ENCODE assay signal across 21 cellular contexts in the genomic region with DNA sequence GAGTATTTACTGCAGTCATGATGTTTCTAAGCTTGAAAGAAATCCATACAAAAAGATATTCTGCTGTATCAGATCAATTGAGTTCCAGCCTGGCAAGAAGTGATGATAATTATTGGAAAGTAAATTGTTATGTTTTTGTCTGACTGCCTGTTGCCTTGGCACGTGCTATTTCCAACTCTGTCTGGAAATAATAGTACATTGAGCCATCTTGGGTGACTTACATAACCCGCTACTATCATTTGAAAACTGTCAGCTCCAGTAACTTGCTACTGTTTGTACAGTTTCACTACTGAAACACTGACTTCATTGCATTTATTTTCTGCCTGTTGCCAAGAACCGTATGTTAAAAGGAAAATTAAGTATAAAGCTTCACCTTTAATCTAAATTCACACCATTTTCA.
DNase-seq lines count a peak whose midpoint lies in the region; ATAC-seq and TF ChIP-seq lines count a peak whose summit lies in the region.
"Had no signal": no experiment of that assay in that cellular context is flagged by ENCODE, and none has a peak within 500 bp of the region (broad histone marks: within the 10 kb centered on the region; RNA-seq: fewer than 3 reads in every experiment).

No MANE protein-coding gene starts in this region.

- POLR2A ChIA-PET in PC-3 (lab: Charles Lee; ENCODE audit: unreplicated experiment), result no interaction called here

- peak; percentile 63 for ATAC-seq in GM18498 (IDR thresholded peaks at IDR 0.05; ENCODE audit: unreplicated experiment)
- no peak for ATAC-seq in PC-3
- ATAC-seq in left ventricle myocardium superior, result peak; percentile 81
- no peak for ATAC-seq in GM18870 (IDR thresholded peaks at IDR 0.05; ENCODE audit: unreplicated experiment)
- ATAC-seq: foreskin keratinocyte had no signal

- H3F3A ChIP-seq in PC-3 (ENCODE audit: low read length, unreplicated experiment), result no peaks in the 10 kb centered on the region

- H3K9me3 ChIP-seq in PC-3 (ENCODE audit: low read length), result no peaks in the 10 kb centered on the region
- H3K9me3 ChIP-seq: thyroid gland had no signal

- no peak for TF ChIP-seq CTCF in PC-3 (conservative IDR thresholded peaks at IDR 0.05; ENCODE audit: low read depth, low read length)

- H2AFZ ChIP-seq in PC-3 (ENCODE audit: low read length), result peak overlapping the region; percentile 2; the same call in 1 of the 2 replicates
- H2AFZ ChIP-seq: parathyroid adenoma had no signal

- DNase-seq in Ammon's horn (ENCODE audit: low spot score) (peak; percentile 48), PC-3 (no peak), left ventricle myocardium superior (no peak), SHP77 (lab: John Stamatoyannopoulos, UW) (no peak), NCI-H1092 (lab: John Stamatoyannopoulos, UW) (no peak), activated T-cell treated with anti-CD3 and anti-CD28 coated beads for 4 hours (no peak)
- DNase-seq: activated CD4-positive, alpha-beta T cell treated with anti-CD3 and anti-CD28 coated beads, Interleukin-2, amount 50 U/mL, for 48 hours; activated CD4-positive, CD25-positive, alpha-beta regulatory T cell; foreskin keratinocyte; MV-4-11; NCI-H1694 treated with DMSO at 0.1 percent for 48 hours; NCI-H82; OCI-M1; SHP77 treated with DMSO at 0.1 percent for 48 hours; stimulated activated CD4-positive, alpha-beta T cell treated with anti-CD3 and anti-CD28 coated beads, Interleukin-15, amount 100 ng/mL, for 24 hours; thyroid gland had no signal

- no peak overlapping the region for H3K9ac ChIP-seq in PC-3 (ENCODE audit: low read length)
- H3K9ac ChIP-seq: BLaER1 treated with 17β-estradiol and CSF1 and Interleukin-3, amounts not matched to agents 10 nM and 100 nM; parathyroid adenoma had no signal

- no peak overlapping the region for H3K4me3 ChIP-seq in PC-3 (ENCODE audit: low read length)
- H3K4me3 ChIP-seq: BLaER1 treated with 17β-estradiol and CSF1 and Interleukin-3, amounts not matched to agents 10 nM and 100 nM; thyroid gland had no signal

- no peak overlapping the region for H3K27ac ChIP-seq in PC-3 (ENCODE audit: low read length)
- H3K27ac ChIP-seq: BLaER1 treated with 17β-estradiol and CSF1 and Interleukin-3, amounts not matched to agents 10 nM and 100 nM; epithelial cell of prostate; foreskin keratinocyte; parathyroid adenoma; thyroid gland had no signal

- no peaks in the 10 kb centered on the region for H3K36me3 ChIP-seq in PC-3 (ENCODE audit: low read depth, low read length)
- H3K36me3 ChIP-seq: BLaER1 treated with 17β-estradiol and CSF1 and Interleukin-3, amounts not matched to agents 10 nM and 100 nM; thyroid gland had no signal

- H3K9me2 ChIP-seq in PC-3 (replicated peaks; ENCODE audit: low read length), result no peaks in the 10 kb centered on the region

- H3K27me3 ChIP-seq in PC-3 (ENCODE audit: low read length), result no peaks in the 10 kb centered on the region
- H3K27me3 ChIP-seq: BLaER1 treated with 17β-estradiol and CSF1 and Interleukin-3, amounts not matched to agents 10 nM and 100 nM; foreskin keratinocyte; thyroid gland had no signal

- H3K4me1 ChIP-seq in PC-3 (ENCODE audit: insufficient read depth, low read length), result no peaks in the 10 kb centered on the region
- H3K4me1 ChIP-seq: BLaER1 treated with 17β-estradiol and CSF1 and Interleukin-3, amounts not matched to agents 10 nM and 100 nM; foreskin keratinocyte; parathyroid adenoma; thyroid gland had no signal

- intact Hi-C loops in PC-3 (cut with micrococcal nuclease) (no loop called here), left ventricle myocardium superior (cut with micrococcal nuclease) (no loop called here)

- H4K20me1 ChIP-seq in PC-3 (ENCODE audit: low read length), result no peaks in the 10 kb centered on the region
- H4K20me1 ChIP-seq: BLaER1 treated with 17β-estradiol and CSF1 and Interleukin-3, amounts not matched to agents 10 nM and 100 nM had no signal

- BruUV-seq in PC-3 (replicated peaks; lab: Mats Ljungman, UMichigan), result no TSS peak

- CTCF ChIA-PET in PC-3 (lab: Charles Lee), result interaction anchor here (0.7 kb wide), 1 partner anchor 71 kb away, joined by 3 read pairs; no protein-coding TSS in a partner anchor

- H3K79me2 ChIP-seq in PC-3 (ENCODE audit: low read length), result no peaks in the 10 kb centered on the region
- H3K79me2 ChIP-seq: parathyroid adenoma had no signal

- no peak overlapping the region for H3K4me2 ChIP-seq in PC-3 (ENCODE audit: low read length)
- H3K4me2 ChIP-seq: BLaER1 treated with 17β-estradiol and CSF1 and Interleukin-3, amounts not matched to agents 10 nM and 100 nM had no signal

Comparison
In these comparisons a context has a peak if more than half of its experiments do, and no peak if none do; other contexts are left out.
1. ATAC-seq: peak in GM18498 (single experiment) and left ventricle myocardium superior (single experiment); none in PC-3 (single experiment) and GM18870 (single experiment).